14 cellular contexts compared by ENCODE assay signal in genomic region chr7:2479276-2480070, GRCh38. TPM values are rescaled to one million over a fixed set of nuclear protein-coding genes. Genes with fewer than 3 reads are reported as not detected.
"Had no signal": no experiment of that assay in that cellular context is flagged by ENCODE, and none has a peak within 500 bp of the region (broad histone marks: within the 10 kb centered on the region; RNA-seq: fewer than 3 reads in every experiment).

No MANE protein-coding gene starts in this region.

- H3K27ac Mint-ChIP-seq: activated naive CD8-positive, alpha-beta T cell treated with anti-CD3 and anti-CD28 coated beads, Interleukin-2, amount 10 ng/mL, durations not matched to agents 7 days and 5 days; nephron progenitor cell had no signal

- ATAC-seq: activated T-cell treated with anti-CD3 and anti-CD28 coated beads, Interleukin-2, amount 50 U/mL, for 4 hours had no signal

- H3K4me1 ChIP-seq: parathyroid adenoma had no signal

- DNase-seq: activated CD4-positive, alpha-beta T cell treated with anti-CD3 and anti-CD28 coated beads for 48 hours; activated gamma-delta T cell; activated naive CD8-positive, alpha-beta T cell treated with anti-CD3 and anti-CD28 coated beads, Interleukin-2, amount 10 ng/mL, durations not matched to agents 7 days and 5 days; activated T-cell treated with anti-CD3 and anti-CD28 coated beads, Interleukin-2, amount 50 U/mL, for 4 hours; foreskin melanocyte; retina; small intestine; trophoblast cell; WERI-Rb-1 had no signal

- H3K4me3 Mint-ChIP-seq: activated naive CD8-positive, alpha-beta T cell treated with anti-CD3 and anti-CD28 coated beads, Interleukin-2, amount 10 ng/mL, durations not matched to agents 7 days and 5 days; activated T-cell treated with anti-CD3 and anti-CD28 coated beads, Interleukin-2, amount 50 U/mL, for 4 hours; nephron progenitor cell had no signal

- H3K36me3 Mint-ChIP-seq: activated naive CD8-positive, alpha-beta T cell treated with anti-CD3 and anti-CD28 coated beads, Interleukin-2, amount 10 ng/mL, durations not matched to agents 7 days and 5 days had no signal

- FAIRE-seq: small intestine had no signal

- H3K27me3 ChIP-seq: breast epithelium had no signal

- H3K27ac ChIP-seq: parathyroid adenoma, WERI-Rb-1 had no signal

RNA-seq across cellular contexts. Expression of gene GRIFIN, which starts 3.3 kb away (rescaled TPM):
- total RNA-seq: activated naive CD8-positive, alpha-beta T cell treated with anti-CD3 and anti-CD28 coated beads, Interleukin-2, amount 10 ng/mL, durations not matched to agents 7 days and 5 days; activated T-cell treated with anti-CD3 and anti-CD28 coated beads, Interleukin-2, amount 50 U/mL, for 4 hours; breast epithelium; lung microvascular endothelial cell; mucosa of gallbladder had no signal
- polyA plus RNA-seq: small intestine had no signal
